ENCODE assay signal across 8 cellular contexts in the genomic region with DNA sequence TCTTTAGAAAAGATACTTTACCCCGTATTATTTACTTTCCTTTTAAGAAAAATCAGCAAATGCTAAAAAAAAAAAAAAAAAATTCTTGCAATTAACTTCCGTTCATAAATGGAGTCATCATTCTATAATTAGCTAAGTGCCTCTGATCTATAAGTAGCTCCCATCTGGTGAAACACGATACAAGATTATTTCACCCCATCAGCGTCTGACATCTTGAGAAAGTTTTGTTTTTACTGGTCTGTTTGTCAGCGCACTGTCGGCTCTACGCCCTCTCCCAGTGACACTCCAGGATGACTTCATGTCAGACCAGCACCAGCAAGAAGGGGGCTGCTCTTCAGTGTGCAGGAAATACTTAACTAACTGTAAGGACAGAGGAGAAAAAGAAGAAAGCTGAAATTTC.
DNase-seq lines count a peak whose midpoint lies in the region; ATAC-seq and TF ChIP-seq lines count a peak whose summit lies in the region.

No MANE protein-coding gene starts in this region.

- DNase-seq in erythroblast (lab: John Stamatoyannopoulos, UW) (peak; percentile 69 to 80), NCI-H510A treated with DMSO at 0.1 percent for 48 hours (lab: John Stamatoyannopoulos, UW) (no peak), SK-N-DZ (ENCODE audit: low spot score) (no peak)
- DNase-seq in stimulated activated CD4-positive, alpha-beta T cell treated with anti-CD3 and anti-CD28 coated beads, Interleukin-1b, Interleukin-23, amount 100 ng/mL, for 48 hours: peak; percentile 47

- ATAC-seq in GM18867 (IDR thresholded peaks at IDR 0.05; ENCODE audit: unreplicated experiment) (peak; percentile 79), GM21737 (IDR thresholded peaks at IDR 0.05; ENCODE audit: unreplicated experiment) (no peak), GM18907 (IDR thresholded peaks at IDR 0.05; ENCODE audit: unreplicated experiment) (no peak)

- no peak for TF ChIP-seq POLR2A in erythroblast (IDR thresholded peaks at IDR 0.05; ENCODE audit: low read length)

TF ChIP-seq in PFSK-1, 5 proteins besides CTCF, POLR2A, EP300 and RAD21:
- TF ChIP-seq, protein P1, sequence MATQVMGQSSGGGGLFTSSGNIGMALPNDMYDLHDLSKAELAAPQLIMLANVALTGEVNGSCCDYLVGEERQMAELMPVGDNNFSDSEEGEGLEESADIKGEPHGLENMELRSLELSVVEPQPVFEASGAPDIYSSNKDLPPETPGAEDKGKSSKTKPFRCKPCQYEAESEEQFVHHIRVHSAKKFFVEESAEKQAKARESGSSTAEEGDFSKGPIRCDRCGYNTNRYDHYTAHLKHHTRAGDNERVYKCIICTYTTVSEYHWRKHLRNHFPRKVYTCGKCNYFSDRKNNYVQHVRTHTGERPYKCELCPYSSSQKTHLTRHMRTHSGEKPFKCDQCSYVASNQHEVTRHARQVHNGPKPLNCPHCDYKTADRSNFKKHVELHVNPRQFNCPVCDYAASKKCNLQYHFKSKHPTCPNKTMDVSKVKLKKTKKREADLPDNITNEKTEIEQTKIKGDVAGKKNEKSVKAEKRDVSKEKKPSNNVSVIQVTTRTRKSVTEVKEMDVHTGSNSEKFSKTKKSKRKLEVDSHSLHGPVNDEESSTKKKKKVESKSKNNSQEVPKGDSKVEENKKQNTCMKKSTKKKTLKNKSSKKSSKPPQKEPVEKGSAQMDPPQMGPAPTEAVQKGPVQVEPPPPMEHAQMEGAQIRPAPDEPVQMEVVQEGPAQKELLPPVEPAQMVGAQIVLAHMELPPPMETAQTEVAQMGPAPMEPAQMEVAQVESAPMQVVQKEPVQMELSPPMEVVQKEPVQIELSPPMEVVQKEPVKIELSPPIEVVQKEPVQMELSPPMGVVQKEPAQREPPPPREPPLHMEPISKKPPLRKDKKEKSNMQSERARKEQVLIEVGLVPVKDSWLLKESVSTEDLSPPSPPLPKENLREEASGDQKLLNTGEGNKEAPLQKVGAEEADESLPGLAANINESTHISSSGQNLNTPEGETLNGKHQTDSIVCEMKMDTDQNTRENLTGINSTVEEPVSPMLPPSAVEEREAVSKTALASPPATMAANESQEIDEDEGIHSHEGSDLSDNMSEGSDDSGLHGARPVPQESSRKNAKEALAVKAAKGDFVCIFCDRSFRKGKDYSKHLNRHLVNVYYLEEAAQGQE (IDR thresholded peaks at IDR 0.05; ENCODE audit: insufficient read depth in 1 of 2, low read depth in 2 of 2, low read length in 2 of 2): no peak
- TF ChIP-seq TAF1 (IDR thresholded peaks at IDR 0.05; ENCODE audit: borderline replicate concordance, insufficient read depth, low read length): peak; percentile 36; the same call in 1 of the 2 replicates
TF ChIP-seq in PFSK-1: peak in this region for 1.

Comparison
In these comparisons a context has a peak if more than half of its experiments do, and no peak if none do; other contexts are left out.
1. DNase-seq: peak in erythroblast (2 of 2) and stimulated activated CD4-positive, alpha-beta T cell treated with anti-CD3 and anti-CD28 coated beads, Interleukin-1b, Interleukin-23, amount 100 ng/mL, for 48 hours (single experiment); none in NCI-H510A treated with DMSO at 0.1 percent for 48 hours (single experiment) and SK-N-DZ (single experiment).